In genomic region chr1:183243190-183244065, GRCh38 we compare ENCODE assay signal across 14 cellular contexts. TPM values are rescaled to one million over a fixed set of nuclear protein-coding genes. Genes with fewer than 3 reads are reported as not detected.
DNase-seq lines count a peak whose midpoint lies in the region; ATAC-seq and TF ChIP-seq lines count a peak whose summit lies in the region.
"Had no signal": no experiment of that assay in that cellular context is flagged by ENCODE, and none has a peak within 500 bp of the region (broad histone marks: within the 10 kb centered on the region; RNA-seq: fewer than 3 reads in every experiment).

No MANE protein-coding gene starts in this region.

- H3K14ac ChIP-seq in mesenchymal stem cell (ENCODE audit: low read length in 2 of 2): peak overlapping the region in 1 of 2 experiments; percentile 35

- TF ChIP-seq CTCF in endothelial cell (IDR thresholded peaks at IDR 0.05; ENCODE audit: unreplicated experiment) (no peak), tibial nerve (IDR thresholded peaks at IDR 0.05) (no peak)

- H3K4me3 Mint-ChIP-seq in endothelial cell (ENCODE audit: unreplicated experiment): no peak overlapping the region
- no peak overlapping the region for H3K4me3 Mint-ChIP-seq in activated CD4-positive, alpha-beta memory T cell treated with anti-CD3 and anti-CD28 coated beads for 36 hours
- H3K4me3 Mint-ChIP-seq: activated CD4-positive, alpha-beta T cell treated with anti-CD3 and anti-CD28 coated beads for 36 hours; activated T-helper 17 cell treated with anti-CD3 and anti-CD28 coated beads, Interleukin-2, amount 50 U/mL, for 72 hours; central memory CD8-positive, alpha-beta T cell; H9 had no signal

- H2BK15ac ChIP-seq in mesenchymal stem cell (ENCODE audit: low read depth, poor library complexity, severe bottlenecking): peak overlapping the region; percentile 73

- H2BK5ac ChIP-seq in mesenchymal stem cell (ENCODE audit: low read depth, low read length, poor library complexity, severe bottlenecking): no peak overlapping the region

- no peak overlapping the region for H3K27ac ChIP-seq in mesenchymal stem cell (ENCODE audit: low read length, poor library complexity, severe bottlenecking)
- peak overlapping the region; percentile 65 to 88 (median 78) for H3K27ac ChIP-seq in tibial nerve
- H3K27ac ChIP-seq: SK-N-MC had no signal

- H3K9ac ChIP-seq in mesenchymal stem cell (ENCODE audit: low read length): peak overlapping the region; percentile 83

- DNase-seq in MV-4-11 (lab: John Stamatoyannopoulos, UW) (peak; percentile 82), endothelial cell (ENCODE audit: low spot score) (no peak), mesenchymal stem cell (peak; percentile 56), tibial nerve (ENCODE audit: low spot score in 2 of 2) (peak; percentile 58 to 82), NCI-H69 (lab: John Stamatoyannopoulos, UW) (no peak)
- DNase-seq in activated CD4-positive, alpha-beta memory T cell treated with anti-CD3 and anti-CD28 coated beads for 36 hours: no peak
- DNase-seq: activated CD4-positive, alpha-beta T cell treated with anti-CD3 and anti-CD28 coated beads for 36 hours; H9 had no signal

- H3K36me3 ChIP-seq in mesenchymal stem cell (ENCODE audit: control insufficient read depth in 1 of 2, insufficient read depth in 2 of 2, low read depth in 1 of 2, low read length in 2 of 2): no peaks in the 10 kb centered on the region
- no peaks in the 10 kb centered on the region for H3K36me3 ChIP-seq in tibial nerve

- H3K36me3 Mint-ChIP-seq in endothelial cell (ENCODE audit: low read depth, unreplicated experiment): no peaks in the 10 kb centered on the region
- no peaks in the 10 kb centered on the region for H3K36me3 Mint-ChIP-seq in activated CD4-positive, alpha-beta memory T cell treated with anti-CD3 and anti-CD28 coated beads for 36 hours

- H3K4me3 ChIP-seq in mesenchymal stem cell (ENCODE audit: insufficient read depth in 1 of 2, low read depth in 1 of 2, low read length in 2 of 2) (no peak overlapping the region), tibial nerve (no peak overlapping the region)
- H3K4me3 ChIP-seq: SK-N-MC had no signal

- no peak for ATAC-seq in GM19397 (IDR thresholded peaks at IDR 0.05; ENCODE audit: unreplicated experiment)
- no peak for ATAC-seq in GM18907 (IDR thresholded peaks at IDR 0.05; ENCODE audit: unreplicated experiment)
- ATAC-seq: activated CD4-positive, alpha-beta T cell treated with anti-CD3 and anti-CD28 coated beads for 36 hours; activated T-helper 17 cell treated with anti-CD3 and anti-CD28 coated beads, Interleukin-2, amount 50 U/mL, for 72 hours had no signal

- H2AFZ ChIP-seq in mesenchymal stem cell (ENCODE audit: low read depth, low read length): no peak overlapping the region

- no peak overlapping the region for H3K23ac ChIP-seq in mesenchymal stem cell (ENCODE audit: low read length in 2 of 2)

- H3K18ac ChIP-seq in mesenchymal stem cell (ENCODE audit: low read depth in 1 of 2, low read length in 2 of 2): peak overlapping the region; percentile 69 to 88

- peak overlapping the region; percentile 70 for H4K8ac ChIP-seq in mesenchymal stem cell (ENCODE audit: low read length)

- WGBS in mesenchymal stem cell: 85% methylated on average over 5 of the region's 5 CpGs
- 64 to 83% methylated on average over 5 of the region's 5 CpGs for WGBS in tibial nerve, 2 donors

- H3K4me1 Mint-ChIP-seq in endothelial cell (ENCODE audit: unreplicated experiment): no peaks in the 10 kb centered on the region
- H3K4me1 Mint-ChIP-seq in activated CD4-positive, alpha-beta memory T cell treated with anti-CD3 and anti-CD28 coated beads for 36 hours (ENCODE audit: low read depth): no peaks in the 10 kb centered on the region
- H3K4me1 Mint-ChIP-seq: activated CD4-positive, alpha-beta T cell treated with anti-CD3 and anti-CD28 coated beads for 36 hours; activated T-helper 17 cell treated with anti-CD3 and anti-CD28 coated beads, Interleukin-2, amount 50 U/mL, for 72 hours; central memory CD8-positive, alpha-beta T cell had no signal

- POLR2A ChIA-PET in activated CD4-positive, alpha-beta memory T cell treated with anti-CD3 and anti-CD28 coated beads for 36 hours (lab: Charles Lee): no interaction called here

- no peak for TF ChIP-seq POLR2A in tibial nerve (IDR thresholded peaks at IDR 0.05)

- H2BK12ac ChIP-seq in mesenchymal stem cell (ENCODE audit: low read length in 2 of 2): peak overlapping the region; percentile 85 to 93

- H3K9me3 Mint-ChIP-seq in endothelial cell (ENCODE audit: unreplicated experiment): no peaks in the 10 kb centered on the region
- no peaks in the 10 kb centered on the region for H3K9me3 Mint-ChIP-seq in activated CD4-positive, alpha-beta memory T cell treated with anti-CD3 and anti-CD28 coated beads for 36 hours
- H3K9me3 Mint-ChIP-seq: activated T-helper 17 cell treated with anti-CD3 and anti-CD28 coated beads, Interleukin-2, amount 50 U/mL, for 72 hours; central memory CD8-positive, alpha-beta T cell; H9 had no signal

- H3K9me3 ChIP-seq in mesenchymal stem cell (ENCODE audit: control insufficient read depth, low read length): no peaks in the 10 kb centered on the region
- H3K9me3 ChIP-seq in tibial nerve: no peaks in the 10 kb centered on the region

- H2AK5ac ChIP-seq in mesenchymal stem cell (ENCODE audit: low read length, severe bottlenecking): no peak overlapping the region

- H3K4me1 ChIP-seq in mesenchymal stem cell (ENCODE audit: control insufficient read depth, insufficient read depth, low read depth, low read length): no peaks in the 10 kb centered on the region
- H3K4me1 ChIP-seq in tibial nerve: peaks cover 0 to 56% (median 10%) of the 10 kb centered on the region in 4 donors

- H3K79me1 ChIP-seq in mesenchymal stem cell (replicated peaks; ENCODE audit: low read length, poor library complexity, severe bottlenecking): no peaks in the 10 kb centered on the region

- intact Hi-C loops in activated CD4-positive, alpha-beta memory T cell treated with anti-CD3 and anti-CD28 coated beads for 36 hours (cut with micrococcal nuclease): no loop called here

- H3K27me3 Mint-ChIP-seq in endothelial cell (ENCODE audit: unreplicated experiment): no peaks in the 10 kb centered on the region
- peaks cover 9% of the 10 kb centered on the region for H3K27me3 Mint-ChIP-seq in activated CD4-positive, alpha-beta memory T cell treated with anti-CD3 and anti-CD28 coated beads for 36 hours

- peak overlapping the region; percentile 13 for H3K27ac Mint-ChIP-seq in endothelial cell (ENCODE audit: unreplicated experiment)
- H3K27ac Mint-ChIP-seq in activated CD4-positive, alpha-beta memory T cell treated with anti-CD3 and anti-CD28 coated beads for 36 hours: no peak overlapping the region
- H3K27ac Mint-ChIP-seq: activated CD4-positive, alpha-beta T cell treated with anti-CD3 and anti-CD28 coated beads for 36 hours; activated T-helper 17 cell treated with anti-CD3 and anti-CD28 coated beads, Interleukin-2, amount 50 U/mL, for 72 hours; H9; progenitor cell of endocrine pancreas had no signal

- peak overlapping the region; percentile 73 to 84 for H3K4ac ChIP-seq in mesenchymal stem cell (ENCODE audit: low read depth in 1 of 2, low read length in 2 of 2)

- CTCF ChIA-PET in activated CD4-positive, alpha-beta memory T cell treated with anti-CD3 and anti-CD28 coated beads for 36 hours (lab: Charles Lee): no interaction called here

- no peak overlapping the region for H2BK120ac ChIP-seq in mesenchymal stem cell (ENCODE audit: low read depth, low read length)

- H3K4me2 ChIP-seq in mesenchymal stem cell (ENCODE audit: low read length, poor library complexity, severe bottlenecking): no peak overlapping the region

- peak; percentile 34 to 90 for TF ChIP-seq EP300 in tibial nerve (IDR thresholded peaks at IDR 0.05)

- H4K91ac ChIP-seq in mesenchymal stem cell (ENCODE audit: low read length): peak overlapping the region; percentile 87

- H3K27me3 ChIP-seq in mesenchymal stem cell (ENCODE audit: control insufficient read depth in 1 of 2, insufficient read depth in 1 of 2, low read length in 2 of 2): no peaks in the 10 kb centered on the region
- H3K27me3 ChIP-seq in tibial nerve: no peaks in the 10 kb centered on the region

RNA-seq across cellular contexts. Expression of gene LAMC2, which starts 57.4 kb away (rescaled TPM):
- total RNA-seq in endothelial cell (ENCODE audit: unreplicated experiment) (2.3 TPM), tibial nerve (10 to 100 TPM in 2 of 4 donors, 1 to 10 TPM in 2; 4.5 to 11.9 (median 8.1) TPM)
- polyA plus RNA-seq in mesenchymal stem cell (2013, experiment 1 of 2): 0.37 TPM
- 0.38 TPM for polyA plus RNA-seq in mesenchymal stem cell (2013, experiment 2 of 2)
- not detected for total RNA-seq in activated CD4-positive, alpha-beta memory T cell treated with anti-CD3 and anti-CD28 coated beads for 36 hours

Comparison
In these comparisons a context has a peak if more than half of its experiments do, and no peak if none do; other contexts are left out.
1. DNase-seq: peak in MV-4-11 (single experiment), mesenchymal stem cell (single experiment) and tibial nerve (2 of 2); none in endothelial cell (single experiment), NCI-H69 (single experiment) and activated CD4-positive, alpha-beta memory T cell treated with anti-CD3 and anti-CD28 coated beads for 36 hours (single experiment).